ENCODE assay signal across 8 cellular contexts in the genomic region with DNA sequence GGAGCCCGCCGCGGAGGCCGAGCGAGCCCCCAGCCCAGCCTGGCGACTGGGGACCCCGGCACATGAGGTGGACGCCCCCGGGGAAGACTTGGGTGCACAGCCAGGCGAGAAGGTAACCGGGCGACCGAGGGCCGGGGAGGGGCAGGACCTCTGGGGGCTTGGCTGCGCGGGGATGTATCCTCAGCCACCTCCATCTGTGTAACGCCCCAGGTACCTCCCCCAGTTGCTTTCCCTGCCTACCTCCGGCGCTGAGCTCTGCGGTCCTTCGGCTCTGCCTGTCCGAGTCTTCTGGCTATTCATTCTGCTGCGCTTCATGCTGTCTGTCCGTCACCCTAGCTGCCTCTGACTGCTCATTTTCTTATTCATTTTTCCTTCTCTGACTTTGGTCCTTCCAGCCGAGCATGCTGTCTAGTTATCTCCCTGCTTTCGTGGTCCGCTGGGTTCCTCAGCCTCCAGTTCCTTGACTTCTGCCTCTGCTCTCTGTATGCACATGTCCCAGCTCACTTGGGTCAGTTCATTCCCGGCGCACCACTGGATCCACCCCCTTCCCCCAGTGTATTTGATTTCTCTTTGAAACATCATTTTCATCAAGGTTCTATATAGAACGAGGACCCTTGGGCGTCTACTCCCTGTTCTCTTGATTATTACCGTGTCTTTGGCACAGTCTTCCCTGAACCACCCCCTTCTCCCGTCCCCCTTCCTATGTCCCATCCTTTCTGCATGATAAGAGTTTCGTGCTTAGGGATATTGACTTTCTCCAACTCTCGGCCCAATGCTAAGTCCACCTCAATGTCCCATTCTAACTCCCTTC. TPM values are rescaled to one million over a fixed set of nuclear protein-coding genes. Genes with fewer than 3 reads are reported as not detected.
DNase-seq lines count a peak whose midpoint lies in the region; ATAC-seq, FAIRE-seq and TF ChIP-seq lines count a peak whose summit lies in the region.

No MANE protein-coding gene starts in this region.

- no peaks in the 10 kb centered on the region for H3F3A ChIP-seq in GM23248 (ENCODE audit: insufficient read depth)

- H3K4me3 ChIP-seq in GM23248, result peak overlapping the region; percentile 82
- peak overlapping the region; percentile 55 for H3K4me3 ChIP-seq in K562
- peak overlapping the region; percentile 96 for H3K4me3 ChIP-seq in iPS-20b (ENCODE audit: low read length)
- peak overlapping the region; percentile 51 to 78 for H3K4me3 ChIP-seq in small intestine (ENCODE audit: low read depth in 1 of 2, low read length in 2 of 2)

- H3K9ac ChIP-seq in GM23248, result peak overlapping the region; percentile 59
- H3K9ac ChIP-seq in K562 (ENCODE audit: insufficient read depth in 1 of 2, low read depth in 2 of 2, low read length in 2 of 2), result peak overlapping the region; percentile 64 to 89
- peak overlapping the region; percentile 95 for H3K9ac ChIP-seq in iPS-20b (ENCODE audit: low read depth, low read length)

- peak; percentile 56 for DNase-seq in EH (ENCODE audit: low read depth)
- DNase-seq in GM23248, result peak; percentile 67
- DNase-seq in LoVo (ENCODE audit: low spot score), result peak; percentile 64
- peak; percentile 46 for DNase-seq in T1000 (lab: John Stamatoyannopoulos, UW)
- peak; percentile 67 to 71 (median 69) for DNase-seq in K562 (ENCODE audit: extremely low read depth in 1 of 4, low spot score in 3 of 4)
- DNase-seq in small intestine, result peak; percentile 47
- DNase-seq in middle frontal gyrus (ENCODE audit: extremely low spot score, low spot score), result no peak

- H3K9me3 ChIP-seq in GM23248 (ENCODE audit: low read depth) (no peaks in the 10 kb centered on the region), K562 (replicated peaks; ENCODE audit: control insufficient read depth, insufficient read depth, low read depth, low read length) (no peaks in the 10 kb centered on the region), iPS-20b (ENCODE audit: insufficient read depth, low read depth, low read length) (no peaks in the 10 kb centered on the region), small intestine (ENCODE audit: control insufficient read depth, low read depth) (no peaks in the 10 kb centered on the region)

- CTCF ChIA-PET in K562 (lab: Yijun Ruan, JAX; ENCODE audit: low intra/inter-chr PET ratio), result no interaction called here

- H3K4me1 ChIP-seq in GM23248 (ENCODE audit: insufficient read depth) (peaks cover 20% of the 10 kb centered on the region; the same call in 1 of the 2 replicates), K562 (replicated peaks in 1 of 2; ENCODE audit: control insufficient read depth in 2 of 2, insufficient read depth in 2 of 2, low read length in 2 of 2) (peaks cover 6 to 23% of the 10 kb centered on the region in 2 experiments; a peak in 4 of 5 replicates), iPS-20b (ENCODE audit: insufficient read depth, low read length) (peaks cover 33% of the 10 kb centered on the region), small intestine (ENCODE audit: control insufficient read depth in 2 of 2, insufficient read depth in 1 of 2, low read depth in 1 of 2, low read length in 1 of 2) (peaks cover 0 to 3% of the 10 kb centered on the region in 2 donors)

- in situ Hi-C loops in GM23248 (cut with MboI) (no loop called here), K562 (cut with MboI) (no loop called here)

- H4K20me1 ChIP-seq in GM23248 (ENCODE audit: insufficient read depth) (no peaks in the 10 kb centered on the region), K562 (replicated peaks; ENCODE audit: control insufficient read depth, insufficient read depth, low read length) (no peaks in the 10 kb centered on the region)

- intact Hi-C loops in K562 (cut with micrococcal nuclease), result no loop called here

- H3K36me3 ChIP-seq in GM23248 (ENCODE audit: low read depth) (no peaks in the 10 kb centered on the region), K562 (ENCODE audit: control insufficient read depth, insufficient read depth, low read length) (no peaks in the 10 kb centered on the region), iPS-20b (ENCODE audit: insufficient read depth, low read depth, low read length) (peaks cover 46% of the 10 kb centered on the region), small intestine (ENCODE audit: control insufficient read depth in 2 of 2, insufficient read depth in 2 of 2, low read length in 2 of 2) (no peaks in the 10 kb centered on the region)

- H3K79me2 ChIP-seq in GM23248 (ENCODE audit: insufficient read depth) (peaks cover 13% of the 10 kb centered on the region), K562 (ENCODE audit: control insufficient read depth, insufficient read depth, low read length) (peaks cover 7% of the 10 kb centered on the region; the same call in 2 of the 3 replicates)

- no peak for TF ChIP-seq RAD21 in K562 (CRISPR knock-in tag; conservative IDR thresholded peaks at IDR 0.05 in 1 of 2, IDR thresholded peaks at IDR 0.05 in 1 of 2)

- BruUV-seq in K562 (replicated peaks; lab: Mats Ljungman, UMichigan), result no TSS peak

- TF ChIP-seq EP300 in K562 (IDR thresholded peaks at IDR 0.05; ENCODE audit: low read length), result no peak

- H3K9me1 ChIP-seq in K562 (ENCODE audit: control insufficient read depth, insufficient read depth, low read length), result no peaks in the 10 kb centered on the region

- 0 to 1% methylated on average over 19 to 25 of the region's 35 CpGs for WGBS in GM23248 (ENCODE audit: low coverage in 1 of 2, low lambda C conversion rate in 2 of 2, missing lambda C conversion rate in 2 of 2), 2 experiments
- 2% methylated on average over 19 of the region's 35 CpGs for WGBS in K562 (ENCODE audit: insufficient coverage, low coverage, missing lambda C conversion rate)
- 3 to 4% (median 3%) methylated on average over 22 to 30 of the region's 35 CpGs for WGBS in small intestine, 3 donors

- H3K9me2 ChIP-seq in GM23248 (ENCODE audit: insufficient read depth), result no peaks in the 10 kb centered on the region

- H3K4me2 ChIP-seq in GM23248 (ENCODE audit: unreplicated experiment) (peak overlapping the region; percentile 92), K562 (ENCODE audit: insufficient read depth, low read length) (peak overlapping the region; percentile 92)

- H2AFZ ChIP-seq in GM23248 (peak overlapping the region; percentile 87), K562 (ENCODE audit: low read depth, low read length) (peak overlapping the region; percentile 94)

- no peak for TF ChIP-seq CTCF in K562 (IDR thresholded peaks at IDR 0.05 in 2 of 3, conservative IDR thresholded peaks at IDR 0.05 in 1 of 3; ENCODE audit: insufficient read depth in 2 of 3, low read depth in 1 of 3, low read length in 3 of 3)

- TF ChIP-seq POLR2A in K562 (conservative IDR thresholded peaks at IDR 0.05), result peak; percentile 50

- H3K27ac ChIP-seq in GM23248, result no peak overlapping the region
- H3K27ac ChIP-seq in K562 (ENCODE audit: extremely low read depth, low read depth, low read length), result peak overlapping the region; percentile 19; the same call in 1 of the 3 replicates
- H3K27ac ChIP-seq in iPS-20b (ENCODE audit: low read length), result peak overlapping the region; percentile 73
- H3K27ac ChIP-seq in small intestine (ENCODE audit: low read depth in 1 of 2, low read length in 1 of 2), result peak overlapping the region in 1 of 2 donors; percentile 24

- H3K27me3 ChIP-seq in GM23248 (replicated peaks; ENCODE audit: insufficient read depth), result no peaks in the 10 kb centered on the region
- H3K27me3 ChIP-seq in K562 (ENCODE audit: control insufficient read depth in 2 of 2, insufficient read depth in 2 of 2, low read length in 2 of 2), result no peaks in the 10 kb centered on the region
- no peaks in the 10 kb centered on the region for H3K27me3 ChIP-seq in iPS-20b (ENCODE audit: insufficient read depth, low read length)
- no peaks in the 10 kb centered on the region for H3K27me3 ChIP-seq in small intestine (ENCODE audit: control insufficient read depth in 2 of 2, insufficient read depth in 2 of 2, low read length in 2 of 2)

- POLR2A ChIA-PET in K562 (lab: Yijun Ruan, JAX), result interaction anchor here (0.6 to 1.0 kb wide), 2 partner anchors 34 to 302 kb away, joined by 4 to 5 read pairs; partner anchors contain the start of genes AICDA and M6PR

- ATAC-seq in K562, result peak; percentile 89

- FAIRE-seq in K562 (lab: Jason Lieb, UNC) (peak; percentile 40), small intestine (lab: Jason Lieb, UNC) (no peak)

RNA-seq across cellular contexts. Expression of gene PHC1, which starts 0.6 kb away (rescaled TPM):
- 15.4 and 16.1 TPM in 2 replicates for total RNA-seq in GM23248 (2014; rRNA removed; shearing (Covaris generic))
- 4.6 and 6.4 TPM in 2 replicates for polyA plus RNA-seq in GM23248 (2016; fragmentation: Nextera tagmentation; extraction: Ambion mirVana)
- total RNA-seq in K562 (2011; cell fraction: chromatin; rRNA removed; ENCODE audit: low replicate concordance), result 40.7 and 46.4 TPM in 2 replicates
- 17.3 and 17.8 TPM in 2 replicates for total RNA-seq in K562 (2011; cell fraction: nucleolus; rRNA removed)
- 23.5 and 24.1 TPM in 2 replicates for total RNA-seq in K562 (2011; cell fraction: nucleoplasm; rRNA removed)
- total RNA-seq in K562 (2014; rRNA removed), result 6.9 and 8.3 TPM in 2 replicates
- total RNA-seq in K562 (2014; rRNA removed; fragmentation: Illumina TruSeq; extraction: Trizol), result 4.2 and 5.6 TPM in 2 replicates
- 4.7 and 6.2 TPM in 2 replicates for total RNA-seq in K562 (2015; rRNA removed; fragmentation: Illumina TruSeq; extraction: Trizol)
- total RNA-seq in K562 (2021), result 9.3 and 10.0 TPM in 2 replicates
- polyA plus RNA-seq in K562 (2011; rRNA removed), result 13.7 and 15.7 TPM in 2 replicates
- polyA plus RNA-seq in K562 (2011; cell fraction: cytosol; rRNA removed), result 13.8 and 22.3 TPM in 2 replicates
- 74.7 and 89.9 TPM in 2 replicates for polyA plus RNA-seq in K562 (2011; cell fraction: nucleus; rRNA removed)
- polyA plus RNA-seq in K562 (2012), result 10.5 and 21.6 TPM in 2 replicates
- 11.6 and 12.7 TPM in 2 replicates for polyA plus RNA-seq in K562 (2014; fragmentation: Illumina TruSeq; extraction: Trizol)
- 1 to 10 TPM; 1.9 to 2.5 TPM for polyA plus RNA-seq in K562 (2014; fragmentation: Nextera tagmentation; extraction: Ambion mirVana)
- polyA plus RNA-seq in K562 (2014; rRNA removed), result 7.2 and 11.8 TPM in 2 replicates
- polyA minus RNA-seq in K562 (2011; rRNA and poly(A)+ RNA removed), result 5.6 and 6.9 TPM in 2 replicates
- polyA minus RNA-seq in K562 (2011; cell fraction: cytosol; rRNA and poly(A)+ RNA removed), result 5.6 and 7.0 TPM in 2 replicates
- polyA minus RNA-seq in K562 (2011; cell fraction: nucleus; rRNA and poly(A)+ RNA removed), result 6.8 and 7.1 TPM in 2 replicates
- 10 to 100 TPM in 1 of 3 donors, 1 to 10 TPM in 2; 3.2 to 10.6 (median 3.6) TPM for polyA plus RNA-seq in small intestine

RNA-seq across cellular contexts. Expression of gene M6PR, which starts 34.5 kb away (rescaled TPM):
- 84.8 and 87.1 TPM in 2 replicates for total RNA-seq in GM23248 (2014; rRNA removed; shearing (Covaris generic))
- 85.8 and 90.0 TPM in 2 replicates for polyA plus RNA-seq in GM23248 (2016; fragmentation: Nextera tagmentation; extraction: Ambion mirVana)
- 128 and 134 TPM in 2 replicates for total RNA-seq in K562 (2011; cell fraction: chromatin; rRNA removed; ENCODE audit: low replicate concordance)
- total RNA-seq in K562 (2011; cell fraction: nucleolus; rRNA removed), result 168 and 169 TPM in 2 replicates
- 191 and 215 TPM in 2 replicates for total RNA-seq in K562 (2011; cell fraction: nucleoplasm; rRNA removed)
- 134 and 163 TPM in 2 replicates for total RNA-seq in K562 (2014; rRNA removed)
- total RNA-seq in K562 (2014; rRNA removed; fragmentation: Illumina TruSeq; extraction: Trizol), result 109 and 112 TPM in 2 replicates
- 150 and 159 TPM in 2 replicates for total RNA-seq in K562 (2015; rRNA removed; fragmentation: Illumina TruSeq; extraction: Trizol)
- total RNA-seq in K562 (2021), result 106 and 107 TPM in 2 replicates
- polyA plus RNA-seq in K562 (2011; rRNA removed), result 109 and 117 TPM in 2 replicates
- 79.5 and 97.0 TPM in 2 replicates for polyA plus RNA-seq in K562 (2011; cell fraction: cytosol; rRNA removed)
- 168 and 179 TPM in 2 replicates for polyA plus RNA-seq in K562 (2011; cell fraction: nucleus; rRNA removed)
- 128 and 148 TPM in 2 replicates for polyA plus RNA-seq in K562 (2012)
- polyA plus RNA-seq in K562 (2014; fragmentation: Illumina TruSeq; extraction: Trizol), result 119 and 129 TPM in 2 replicates
- polyA plus RNA-seq in K562 (2014; fragmentation: Nextera tagmentation; extraction: Ambion mirVana), result 100 to 1,000 TPM in 1 of 2 experiments, 10 to 100 TPM in 1; 86.8 to 133 TPM
- 78.6 and 93.3 TPM in 2 replicates for polyA plus RNA-seq in K562 (2014; rRNA removed)
- polyA minus RNA-seq in K562 (2011; rRNA and poly(A)+ RNA removed), result 123 and 174 TPM in 2 replicates
- 25.2 and 75.9 TPM in 2 replicates for polyA minus RNA-seq in K562 (2011; cell fraction: cytosol; rRNA and poly(A)+ RNA removed)
- polyA minus RNA-seq in K562 (2011; cell fraction: nucleus; rRNA and poly(A)+ RNA removed), result 38.6 and 68.9 TPM in 2 replicates
- 10 to 100 TPM; 25.9 to 49.1 (median 32.4) TPM for polyA plus RNA-seq in small intestine
